ENCODE assay signal across 8 cellular contexts in genomic region chr7:157010588-157011332, GRCh38.
DNase-seq lines count a peak whose midpoint lies in the region; ATAC-seq and TF ChIP-seq lines count a peak whose summit lies in the region.

TSS of gene MNX1 (minus strand) at chr7:157010663. CDS start at chr7:157010350, 313 bp downstream.

- no peaks in the 10 kb centered on the region for H3K9me3 ChIP-seq in OCI-LY1 (ENCODE audit: low read length)
- H3K9me3 ChIP-seq in iPS-18a (ENCODE audit: control insufficient read depth, low read depth, low read length): no peaks in the 10 kb centered on the region

- H3K4me1 Mint-ChIP-seq in activated naive CD8-positive, alpha-beta T cell (ENCODE audit: low read depth): peaks cover 17% of the 10 kb centered on the region

- peak; percentile 82 for ATAC-seq in GM21390 (IDR thresholded peaks at IDR 0.05; ENCODE audit: unreplicated experiment)

- H4K20me1 ChIP-seq in OCI-LY1 (ENCODE audit: insufficient read depth, low read length): no peaks in the 10 kb centered on the region

- H3K9me2 ChIP-seq in OCI-LY1 (ENCODE audit: low read depth, low read length): no peaks in the 10 kb centered on the region

- no peaks in the 10 kb centered on the region for H3F3A ChIP-seq in OCI-LY1 (ENCODE audit: insufficient read depth, low read length)

- H3K36me3 Mint-ChIP-seq in activated naive CD8-positive, alpha-beta T cell: no peaks in the 10 kb centered on the region

- no peaks in the 10 kb centered on the region for H3K9me3 Mint-ChIP-seq in activated naive CD8-positive, alpha-beta T cell (ENCODE audit: low read depth)

- H3K27me3 Mint-ChIP-seq in activated naive CD8-positive, alpha-beta T cell: peaks cover 38% of the 10 kb centered on the region

- peak within 1 kb of the TSS; percentile 88 for H3K4me2 ChIP-seq in OCI-LY1 (ENCODE audit: low read length)

- H3K4me1 ChIP-seq in OCI-LY1 (ENCODE audit: insufficient read depth, low read length, severe bottlenecking) (peaks cover 18% of the 10 kb centered on the region), iPS-18a (ENCODE audit: control insufficient read depth, low read depth, low read length) (peaks cover 15% of the 10 kb centered on the region)

- DNase-seq in EL (peak; percentile 28), HK-2 (ENCODE audit: unreplicated experiment) (peak; percentile 85), amygdala (lab: John Stamatoyannopoulos, UW) (no peak)
- peak; percentile 51 for DNase-seq in stimulated activated CD4-positive, alpha-beta T cell treated with anti-CD3 and anti-CD28 coated beads, Interleukin-12 subunit alpha, Interleukin-12 subunit beta, amount 100 ng/mL, for 4 hours

- H3K27ac ChIP-seq in OCI-LY1 (ENCODE audit: low read depth, low read length, poor library complexity, severe bottlenecking) (no peak within 1 kb of the TSS), iPS-18a (ENCODE audit: low read length) (no peak within 1 kb of the TSS)

- H3K27ac Mint-ChIP-seq in activated naive CD8-positive, alpha-beta T cell: no peak within 1 kb of the TSS

- peak within 1 kb of the TSS; percentile 78 for H3K4me3 Mint-ChIP-seq in activated naive CD8-positive, alpha-beta T cell

- H3K79me2 ChIP-seq in OCI-LY1 (ENCODE audit: insufficient read depth, low read length): no peaks in the 10 kb centered on the region

- TF ChIP-seq CTCF in OCI-LY1 (IDR thresholded peaks at IDR 0.05; ENCODE audit: low read length): no peak

- H3K36me3 ChIP-seq in OCI-LY1 (ENCODE audit: insufficient read depth, low read length) (no peaks in the 10 kb centered on the region), iPS-18a (ENCODE audit: control insufficient read depth, low read depth, low read length) (no peaks in the 10 kb centered on the region)

- 0 out of 2 replicates have a peak within 1 kb of the TSS, but pooled peaks have one; percentile 8 for H2AFZ ChIP-seq in OCI-LY1 (ENCODE audit: low read length)

- H3K4me3 ChIP-seq in OCI-LY1 (ENCODE audit: low read depth, low read length, poor library complexity, severe bottlenecking) (peak within 1 kb of the TSS; percentile 72), iPS-18a (ENCODE audit: low read length) (peak within 1 kb of the TSS; percentile 48)

- H3K27me3 ChIP-seq in OCI-LY1 (ENCODE audit: insufficient read depth, low read length) (peaks cover 10% of the 10 kb centered on the region; the same call in 1 of the 2 replicates), iPS-18a (ENCODE audit: control insufficient read depth, insufficient read depth, low read length) (peaks cover 98% of the 10 kb centered on the region)

- H3K9ac ChIP-seq in OCI-LY1 (ENCODE audit: low read length): peak within 1 kb of the TSS; percentile 67
- no peak within 1 kb of the TSS for H3K9ac ChIP-seq in iPS-18a (ENCODE audit: low read length)

Comparison
In these comparisons a context has a peak if more than half of its experiments do, and no peak if none do; other contexts are left out.
1. DNase-seq: peak in EL (single experiment), HK-2 (single experiment) and stimulated activated CD4-positive, alpha-beta T cell treated with anti-CD3 and anti-CD28 coated beads, Interleukin-12 subunit alpha, Interleukin-12 subunit beta, amount 100 ng/mL, for 4 hours (single experiment); none in amygdala (0 of 56).